In the genomic region with DNA sequence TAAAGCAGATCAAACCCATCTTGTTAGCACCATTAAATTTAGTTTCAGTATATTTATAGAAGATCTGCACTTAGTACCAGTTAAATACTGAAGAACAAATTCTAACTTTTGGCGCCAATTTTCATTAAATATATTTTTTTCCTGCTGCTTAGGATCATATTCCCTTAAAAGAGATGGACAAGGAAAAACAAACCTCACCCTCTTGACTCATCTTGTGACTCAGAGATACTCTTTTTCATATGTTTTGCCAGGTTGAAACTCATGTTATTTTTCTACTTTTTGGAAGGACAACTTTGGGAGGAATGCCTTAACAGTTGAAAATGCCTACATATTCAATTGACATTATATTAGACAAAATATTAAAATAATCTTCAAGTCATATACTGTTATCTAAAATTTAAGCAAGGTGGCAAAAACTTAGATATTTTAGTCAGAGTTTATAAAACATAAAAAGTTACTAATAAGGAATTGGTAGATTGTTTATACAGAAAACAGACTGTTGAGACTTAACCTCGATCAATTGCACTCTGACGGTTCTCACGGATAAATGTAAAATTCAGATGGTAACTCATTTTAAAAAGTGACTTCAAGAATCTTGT, we compare ENCODE assay signal across 10 cellular contexts. TPM values are rescaled to one million over a fixed set of nuclear protein-coding genes. Genes with fewer than 3 reads are reported as not detected.
DNase-seq lines count a peak whose midpoint lies in the region; ATAC-seq and TF ChIP-seq lines count a peak whose summit lies in the region.
"Had no signal": no experiment of that assay in that cellular context is flagged by ENCODE, and none has a peak within 500 bp of the region (broad histone marks: within the 10 kb centered on the region; RNA-seq: fewer than 3 reads in every experiment).

No MANE protein-coding gene starts in this region.

- peak overlapping the region; percentile 60 for H3K4me3 ChIP-seq in GM23248

- H2AFZ ChIP-seq in GM23248, result no peak overlapping the region

- no peaks in the 10 kb centered on the region for H3K9me3 ChIP-seq in GM23248 (ENCODE audit: low read depth)

- H3K9me3 Mint-ChIP-seq in stimulated activated effector memory CD8-positive, alpha-beta T cell treated with anti-CD3 and anti-CD28 coated beads, Interleukin-12 subunit alpha, Interleukin-12 subunit beta, amount 100 ng/mL, for 72 hours, result no peaks in the 10 kb centered on the region

- peak overlapping the region; percentile 54 for H3K9ac ChIP-seq in GM23248

- H3K27ac Mint-ChIP-seq in stimulated activated effector memory CD8-positive, alpha-beta T cell treated with anti-CD3 and anti-CD28 coated beads, Interleukin-12 subunit alpha, Interleukin-12 subunit beta, amount 100 ng/mL, for 72 hours, result peak overlapping the region; percentile 58

- no peak overlapping the region for H3K4me3 Mint-ChIP-seq in stimulated activated effector memory CD8-positive, alpha-beta T cell treated with anti-CD3 and anti-CD28 coated beads, Interleukin-12 subunit alpha, Interleukin-12 subunit beta, amount 100 ng/mL, for 72 hours

- ATAC-seq in SK-N-SH treated with all-trans-retinoic acid at 6 μM for 48 hours (peak; percentile 38; the same call in 2 of the 3 replicates), GM21825 (IDR thresholded peaks at IDR 0.05; ENCODE audit: unreplicated experiment) (no peak)
- no peak for ATAC-seq in stimulated activated effector memory CD8-positive, alpha-beta T cell treated with anti-CD3 and anti-CD28 coated beads, Interleukin-12 subunit alpha, Interleukin-12 subunit beta, amount 100 ng/mL, for 72 hours
- ATAC-seq in activated CD4-positive, CD25-positive, alpha-beta regulatory T cell treated with anti-CD3 and anti-CD28 coated beads, Interleukin-2, amount 50 U/mL, for 24 hours, result no peak

- peak overlapping the region; percentile 77 for H3K27ac ChIP-seq in GM23248

- H3K79me2 ChIP-seq in GM23248 (ENCODE audit: insufficient read depth), result peaks cover 96% of the 10 kb centered on the region

- H3K27me3 ChIP-seq in GM23248 (replicated peaks; ENCODE audit: insufficient read depth), result no peaks in the 10 kb centered on the region

- peaks cover 42% of the 10 kb centered on the region for H3K4me1 Mint-ChIP-seq in stimulated activated effector memory CD8-positive, alpha-beta T cell treated with anti-CD3 and anti-CD28 coated beads, Interleukin-12 subunit alpha, Interleukin-12 subunit beta, amount 100 ng/mL, for 72 hours

- H4K20me1 ChIP-seq in GM23248 (ENCODE audit: insufficient read depth), result no peaks in the 10 kb centered on the region

- no peaks in the 10 kb centered on the region for H3K9me2 ChIP-seq in GM23248 (ENCODE audit: insufficient read depth)

- peaks cover 20% of the 10 kb centered on the region for H3K36me3 Mint-ChIP-seq in stimulated activated effector memory CD8-positive, alpha-beta T cell treated with anti-CD3 and anti-CD28 coated beads, Interleukin-12 subunit alpha, Interleukin-12 subunit beta, amount 100 ng/mL, for 72 hours

- peak overlapping the region; percentile 84 for H3K4me2 ChIP-seq in GM23248 (ENCODE audit: unreplicated experiment)

- WGBS in GM23248 (ENCODE audit: low coverage in 1 of 2, low lambda C conversion rate in 2 of 2, missing lambda C conversion rate in 2 of 2), 2 experiments, result 27 to 30% methylated on average over 4 of the region's 4 CpGs

- H3K36me3 ChIP-seq in GM23248 (ENCODE audit: low read depth), result no peaks in the 10 kb centered on the region

- in situ Hi-C loops in GM23248 (cut with MboI), result no loop called here

- H3F3A ChIP-seq in GM23248 (ENCODE audit: insufficient read depth), result peaks cover 26% of the 10 kb centered on the region; the same call in 1 of the 2 replicates

- H3K4me1 ChIP-seq in GM23248 (ENCODE audit: insufficient read depth), result peaks cover 50% of the 10 kb centered on the region

- DNase-seq in GM23248 (peak; percentile 79), fibroblast of peridontal ligament (ENCODE audit: extremely low read depth) (peak; percentile 70), GDM1 (lab: John Stamatoyannopoulos, UW) (no peak)
- no peak for DNase-seq in stimulated activated effector memory CD8-positive, alpha-beta T cell treated with anti-CD3 and anti-CD28 coated beads, Interleukin-12 subunit alpha, Interleukin-12 subunit beta, amount 100 ng/mL, for 72 hours (ENCODE audit: low spot score in 2 of 2)
- DNase-seq: central memory CD4-positive, alpha-beta T cell; hypothalamus; NCI-H526 had no signal

TF ChIP-seq in SK-N-SH treated with all-trans-retinoic acid at 6 μM for 48 hours, 23 proteins besides CTCF, POLR2A, EP300 and RAD21:
- TF ChIP-seq RARB (CRISPR knock-in tag; IDR thresholded peaks at IDR 0.05) (no peak), CSDC2 (CRISPR knock-in tag; IDR thresholded peaks at IDR 0.05) (no peak), ISL1 (CRISPR knock-in tag; IDR thresholded peaks at IDR 0.05) (no peak), TCF4 (CRISPR knock-in tag; IDR thresholded peaks at IDR 0.05; ENCODE audit: borderline replicate concordance) (no peak), SNAI2 (CRISPR knock-in tag; IDR thresholded peaks at IDR 0.05) (no peak), ZC3H10 (CRISPR knock-in tag; IDR thresholded peaks at IDR 0.05) (no peak), GLIS3 (CRISPR knock-in tag; IDR thresholded peaks at IDR 0.05) (no peak), ZFP3 (CRISPR knock-in tag; IDR thresholded peaks at IDR 0.05) (no peak)
TF ChIP-seq in SK-N-SH treated with all-trans-retinoic acid at 6 μM for 48 hours: peak in this region for 0.

RNA-seq across cellular contexts. Expression of a gene that starts 36.2 kb away (rescaled TPM):
- total RNA-seq in GM23248 (2014; rRNA removed; shearing (Covaris generic)), result 12.6 and 14.5 TPM in 2 replicates
- polyA plus RNA-seq in GM23248 (2016; fragmentation: Nextera tagmentation; extraction: Ambion mirVana), result 22.5 and 23.3 TPM in 2 replicates

RNA-seq across cellular contexts. Expression of a gene that starts 58.5 kb away (rescaled TPM):
- 17.7 and 19.0 TPM in 2 replicates for total RNA-seq in GM23248 (2014; rRNA removed; shearing (Covaris generic))
- polyA plus RNA-seq in GM23248 (2016; fragmentation: Nextera tagmentation; extraction: Ambion mirVana), result 3.8 and 4.0 TPM in 2 replicates

Comparison
In these comparisons a context has a peak if more than half of its experiments do, and no peak if none do; other contexts are left out.
1. DNase-seq: peak in GM23248 (single experiment) and fibroblast of peridontal ligament (single experiment); none in stimulated activated effector memory CD8-positive, alpha-beta T cell treated with anti-CD3 and anti-CD28 coated beads, Interleukin-12 subunit alpha, Interleukin-12 subunit beta, amount 100 ng/mL, for 72 hours (0 of 2) and GDM1 (single experiment).